In the genomic region with DNA sequence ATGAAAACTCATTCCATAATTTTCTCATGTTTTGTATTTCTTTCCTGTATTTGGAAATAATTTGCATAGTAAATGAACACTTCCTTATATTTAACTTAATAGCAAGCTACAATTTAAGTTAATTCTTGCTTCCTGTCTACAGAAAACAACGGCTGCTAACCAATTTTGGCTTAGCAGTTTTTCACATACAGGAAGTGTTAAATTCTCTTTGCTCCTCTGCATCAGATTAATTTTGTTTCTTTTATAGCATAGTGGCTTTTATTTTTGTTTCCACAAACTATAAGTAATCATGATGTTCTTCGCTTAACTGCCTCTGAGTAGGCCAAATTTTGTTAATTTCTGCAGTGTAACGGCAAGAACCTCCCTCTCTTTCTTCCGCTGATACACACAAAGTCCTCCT, we compare ENCODE assay signal across 21 cellular contexts.
DNase-seq lines count a peak whose midpoint lies in the region; ATAC-seq and TF ChIP-seq lines count a peak whose summit lies in the region.
"Had no signal": no experiment of that assay in that cellular context is flagged by ENCODE, and none has a peak within 500 bp of the region (broad histone marks: within the 10 kb centered on the region; RNA-seq: fewer than 3 reads in every experiment).

No MANE protein-coding gene starts in this region.

- POLR2A ChIA-PET in A673 (lab: Charles Lee; ENCODE audit: low non-redundant PET): interaction anchor here (0.6 kb wide), 1 partner anchor 104 kb away, joined by 3 read pairs; no protein-coding TSS in a partner anchor
- POLR2A ChIA-PET in OCI-LY7 (lab: Charles Lee): no interaction called here

- H3K9me2 ChIP-seq in DOHH2 (replicated peaks; ENCODE audit: control insufficient read depth, low read length): no peaks in the 10 kb centered on the region
- H3K9me2 ChIP-seq in OCI-LY7 (ENCODE audit: insufficient read depth, low read length): no peaks in the 10 kb centered on the region

- no peak for TF ChIP-seq CTCF in A673 (conservative IDR thresholded peaks at IDR 0.05; ENCODE audit: low read depth, low read length)
- no peak for TF ChIP-seq CTCF in DOHH2 (IDR thresholded peaks at IDR 0.05; ENCODE audit: low read depth, low read length, poor library complexity, severe bottlenecking)
- no peak for TF ChIP-seq CTCF in OCI-LY7 (conservative IDR thresholded peaks at IDR 0.05; ENCODE audit: low read length)
- TF ChIP-seq CTCF in natural killer cell (IDR thresholded peaks at IDR 0.05): no peak

- H3K27ac Mint-ChIP-seq in natural killer cell: peak overlapping the region; percentile 70 to 80
- H3K27ac Mint-ChIP-seq in activated T-helper 2 cell treated with anti-CD3 and anti-CD28 coated beads, Interferon-gamma antibody, Interleukin-2, Interleukin-4, amounts not matched to agents 10 μg/mL and 5 μg/mL and 100 μg/mL, durations not matched to agents 14 hours and 24 hours and 36 hours: no peak overlapping the region
- H3K27ac Mint-ChIP-seq: CD4-positive, CD25-positive, alpha-beta regulatory T cell; CD8-positive, alpha-beta T cell; H9 had no signal

- H3K79me2 ChIP-seq in DOHH2 (ENCODE audit: control insufficient read depth, low read length) (no peaks in the 10 kb centered on the region), OCI-LY7 (ENCODE audit: insufficient read depth, low read depth, low read length) (no peaks in the 10 kb centered on the region)

- H3K36me3 Mint-ChIP-seq in natural killer cell: no peaks in the 10 kb centered on the region
- H3K36me3 Mint-ChIP-seq in activated T-helper 2 cell treated with anti-CD3 and anti-CD28 coated beads, Interferon-gamma antibody, Interleukin-2, Interleukin-4, amounts not matched to agents 10 μg/mL and 5 μg/mL and 100 μg/mL, durations not matched to agents 14 hours and 24 hours and 36 hours (ENCODE audit: low read depth): no peaks in the 10 kb centered on the region
- H3K36me3 Mint-ChIP-seq: CD4-positive, CD25-positive, alpha-beta regulatory T cell; CD8-positive, alpha-beta T cell had no signal

- H3K4me3 Mint-ChIP-seq in natural killer cell: peak overlapping the region; percentile 73
- H3K4me3 Mint-ChIP-seq in activated T-helper 2 cell treated with anti-CD3 and anti-CD28 coated beads, Interferon-gamma antibody, Interleukin-2, Interleukin-4, amounts not matched to agents 10 μg/mL and 5 μg/mL and 100 μg/mL, durations not matched to agents 14 hours and 24 hours and 36 hours (ENCODE audit: low read depth): no peak overlapping the region
- H3K4me3 Mint-ChIP-seq: CD4-positive, CD25-positive, alpha-beta regulatory T cell; CD8-positive, alpha-beta T cell; H9 had no signal

- peaks cover 25 to 30% of the 10 kb centered on the region in 2 donors for H3K4me1 Mint-ChIP-seq in natural killer cell
- no peaks in the 10 kb centered on the region for H3K4me1 Mint-ChIP-seq in activated T-helper 2 cell treated with anti-CD3 and anti-CD28 coated beads, Interferon-gamma antibody, Interleukin-2, Interleukin-4, amounts not matched to agents 10 μg/mL and 5 μg/mL and 100 μg/mL, durations not matched to agents 14 hours and 24 hours and 36 hours (ENCODE audit: low read depth)
- H3K4me1 Mint-ChIP-seq: CD4-positive, CD25-positive, alpha-beta regulatory T cell had no signal

- H3K9me3 ChIP-seq in A673 (ENCODE audit: low read depth, low read length, poor library complexity, severe bottlenecking): no peaks in the 10 kb centered on the region
- no peaks in the 10 kb centered on the region for H3K9me3 ChIP-seq in DOHH2 (ENCODE audit: control insufficient read depth, insufficient read depth, low read length)
- no peaks in the 10 kb centered on the region for H3K9me3 ChIP-seq in OCI-LY7 (ENCODE audit: low read length)
- H3K9me3 ChIP-seq: A549, Caco-2 had no signal

- peak in 2 of 3 donors; percentile 34 to 61 for ATAC-seq in natural killer cell
- ATAC-seq: A549; CD8-positive, alpha-beta T cell; GM12878; HCT116 had no signal

- peak overlapping the region; percentile 1 for H3K4me3 ChIP-seq in A673 (ENCODE audit: low read depth, low read length, poor library complexity, severe bottlenecking)
- H3K4me3 ChIP-seq in DOHH2 (ENCODE audit: low read length): peak overlapping the region; percentile 14
- no peak overlapping the region for H3K4me3 ChIP-seq in OCI-LY7 (ENCODE audit: low read depth, low read length, poor library complexity, severe bottlenecking)
- H3K4me3 ChIP-seq: A549, GM12878, GM23248 had no signal

- no TSS peak for BruUV-seq in A673 (replicated peaks; lab: Mats Ljungman, UMichigan)
- BruUV-seq in OCI-LY7 (replicated peaks; lab: Mats Ljungman, UMichigan): no TSS peak

- no peaks in the 10 kb centered on the region for H3F3A ChIP-seq in DOHH2 (ENCODE audit: control insufficient read depth, insufficient read depth)

- no peaks in the 10 kb centered on the region for H3K36me3 ChIP-seq in A673 (ENCODE audit: insufficient read depth, low read length, poor library complexity, severe bottlenecking)
- H3K36me3 ChIP-seq in DOHH2 (ENCODE audit: control insufficient read depth, low read length): no peaks in the 10 kb centered on the region
- no peaks in the 10 kb centered on the region for H3K36me3 ChIP-seq in OCI-LY7 (ENCODE audit: insufficient read depth, low read length)

- no peaks in the 10 kb centered on the region for H4K20me1 ChIP-seq in DOHH2 (ENCODE audit: control insufficient read depth, insufficient read depth, low read depth, low read length)
- no peaks in the 10 kb centered on the region for H4K20me1 ChIP-seq in OCI-LY7 (ENCODE audit: insufficient read depth, low read length)

- 0 out of 2 replicates have a peak overlapping the region, but pooled peaks have one; percentile 30 for H2AFZ ChIP-seq in OCI-LY7 (ENCODE audit: low read length)
- H2AFZ ChIP-seq: GM23248 had no signal

- peak overlapping the region; percentile 72 for H3K27ac ChIP-seq in A673 (ENCODE audit: low read depth, low read length, poor library complexity, severe bottlenecking)
- peak overlapping the region; percentile 32 for H3K27ac ChIP-seq in DOHH2 (ENCODE audit: low read depth, low read length)
- H3K27ac ChIP-seq in OCI-LY7 (ENCODE audit: low read depth, low read length, poor library complexity, severe bottlenecking): no peak overlapping the region
- H3K27ac ChIP-seq: A549, C4-2B, GM23248 had no signal

- H3K27me3 Mint-ChIP-seq in natural killer cell (ENCODE audit: low read depth in 2 of 2): no peaks in the 10 kb centered on the region
- peaks cover 3% of the 10 kb centered on the region for H3K27me3 Mint-ChIP-seq in activated T-helper 2 cell treated with anti-CD3 and anti-CD28 coated beads, Interferon-gamma antibody, Interleukin-2, Interleukin-4, amounts not matched to agents 10 μg/mL and 5 μg/mL and 100 μg/mL, durations not matched to agents 14 hours and 24 hours and 36 hours (ENCODE audit: low read depth)
- H3K27me3 Mint-ChIP-seq: CD4-positive, CD25-positive, alpha-beta regulatory T cell had no signal

- H3K4me2 ChIP-seq in DOHH2 (ENCODE audit: low read length) (peak overlapping the region; percentile 26; the same call in 1 of the 2 replicates), OCI-LY7 (ENCODE audit: low read length) (no peak overlapping the region)
- H3K4me2 ChIP-seq: A549 had no signal

- DNase-seq in A673 (ENCODE audit: low spot score) (peak; percentile 86), OCI-LY7 (ENCODE audit: low spot score) (no peak), natural killer cell (no peak), H4 (ENCODE audit: low spot score) (no peak), NCI-H446 treated with DMSO at 0.1 percent for 48 hours (lab: John Stamatoyannopoulos, UW) (no peak)
- DNase-seq in activated T-helper 2 cell treated with anti-CD3 and anti-CD28 coated beads, Interferon-gamma antibody, Interleukin-2, Interleukin-4, amounts not matched to agents 10 μg/mL and 5 μg/mL and 100 μg/mL, durations not matched to agents 14 hours and 24 hours and 36 hours (ENCODE audit: low spot score): no peak
- DNase-seq: 8988T; Caco-2; CD4-positive, CD25-positive, alpha-beta regulatory T cell; CD8-positive, alpha-beta T cell; DMS153; DND-41; EL; GDM1; GM23248; H9 had no signal

- CTCF ChIA-PET in A673 (lab: Charles Lee) (no interaction called here), OCI-LY7 (lab: Charles Lee; ENCODE audit: unreplicated experiment) (no interaction called here)

- H3K27me3 ChIP-seq in A673 (replicated peaks; ENCODE audit: insufficient read depth, low read depth, low read length, poor library complexity) (no peaks in the 10 kb centered on the region), DOHH2 (ENCODE audit: control insufficient read depth, low read length) (no peaks in the 10 kb centered on the region)

- intact Hi-C loops in A673 (cut with micrococcal nuclease; ENCODE audit: unreplicated experiment): no loop called here
- intact Hi-C loops in OCI-LY7 (cut with micrococcal nuclease; ENCODE audit: unreplicated experiment): loop anchor here (10.0 kb wide), 1 partner anchor 112 kb away; no protein-coding TSS in a partner anchor
- intact Hi-C loops in natural killer cell (cut with micrococcal nuclease): no loop called here
- intact Hi-C loops in activated T-helper 2 cell treated with anti-CD3 and anti-CD28 coated beads, Interferon-gamma antibody, Interleukin-2, Interleukin-4, amounts not matched to agents 10 μg/mL and 5 μg/mL and 100 μg/mL, durations not matched to agents 14 hours and 24 hours and 36 hours (cut with micrococcal nuclease): no loop called here

- H3K9me3 Mint-ChIP-seq in natural killer cell: no peaks in the 10 kb centered on the region
- H3K9me3 Mint-ChIP-seq in activated T-helper 2 cell treated with anti-CD3 and anti-CD28 coated beads, Interferon-gamma antibody, Interleukin-2, Interleukin-4, amounts not matched to agents 10 μg/mL and 5 μg/mL and 100 μg/mL, durations not matched to agents 14 hours and 24 hours and 36 hours: no peaks in the 10 kb centered on the region
- H3K9me3 Mint-ChIP-seq: CD8-positive, alpha-beta T cell; H9 had no signal

- peaks cover 38% of the 10 kb centered on the region for H3K4me1 ChIP-seq in A673 (ENCODE audit: insufficient read depth, low read length, poor library complexity, severe bottlenecking)
- peaks cover 20% of the 10 kb centered on the region for H3K4me1 ChIP-seq in DOHH2 (ENCODE audit: control insufficient read depth, low read length)
- H3K4me1 ChIP-seq in OCI-LY7 (ENCODE audit: insufficient read depth, low read length, poor library complexity, severe bottlenecking): peaks cover 4% of the 10 kb centered on the region
- H3K4me1 ChIP-seq: A549, Caco-2 had no signal
